Comparison of ENCODE assay signal across 1 cellular context in genomic region chr3:108329508-108329907, GRCh38.
TF ChIP-seq lines count a peak whose summit lies in the region.

No MANE protein-coding gene starts in this region.

TF ChIP-seq in WTC11, 78 proteins besides CTCF, POLR2A, EP300 and RAD21 (continued from another document):
- TF ChIP-seq ZSCAN18 (CRISPR knock-in tag; IDR thresholded peaks at IDR 0.05), result no peak
- no peak for TF ChIP-seq GRHL2 (CRISPR knock-in tag; IDR thresholded peaks at IDR 0.05; ENCODE audit: insufficient replicate concordance, severe bottlenecking)
